Comparison of ENCODE assay signal across 8 cellular contexts in genomic region chr18:54717673-54718435, GRCh38.
A peak's percentile ranks its signal among the peaks of the same experiment; 100 is the strongest.
DNase-seq lines count a peak whose midpoint lies in the region; ATAC-seq and TF ChIP-seq lines count a peak whose summit lies in the region.

No MANE protein-coding gene starts in this region.

- DNase-seq in GM12865 (ENCODE audit: low read depth) (peak; percentile 48), M059J (ENCODE audit: low read depth) (peak; percentile 45), germinal center (ENCODE audit: low spot score) (peak; percentile 6), breast epithelium (ENCODE audit: low spot score in 2 of 2) (no peak), dedifferentiated amniotic fluid mesenchymal stem cell (ENCODE audit: extremely low spot score) (no peak)
- peak in 2 of 3 experiments; percentile 4 to 8 for DNase-seq in activated CD8-positive, alpha-beta memory T cell treated with anti-CD3 and anti-CD28 coated beads for 48 hours (ENCODE audit: low read depth in 2 of 3, low spot score in 2 of 3)
- peak; percentile 23 for DNase-seq in stimulated activated CD4-positive, alpha-beta T cell treated with anti-CD3 and anti-CD28 coated beads, Interleukin-4, amount 100 ng/mL, for 4 hours

- H3K4me3 ChIP-seq in GM12865 (ENCODE audit: low read depth, low read length) (no peak overlapping the region), breast epithelium (no peak overlapping the region)

- H3K27ac ChIP-seq in breast epithelium, result no peak overlapping the region

- no peak for TF ChIP-seq POLR2A in breast epithelium (IDR thresholded peaks at IDR 0.05)

- H3K27me3 ChIP-seq in breast epithelium, result no peaks in the 10 kb centered on the region

- no peaks in the 10 kb centered on the region for H3K36me3 ChIP-seq in breast epithelium

- H3K4me1 ChIP-seq in breast epithelium, result no peaks in the 10 kb centered on the region

- intact Hi-C loops in breast epithelium (cut with DNase I; ENCODE audit: low total_unique reads), result no loop called here

- ATAC-seq in GM21576 (IDR thresholded peaks at IDR 0.05; ENCODE audit: unreplicated experiment), result peak; percentile 88

- no peaks in the 10 kb centered on the region for H3K9me3 ChIP-seq in breast epithelium

- TF ChIP-seq CTCF in GM12865 (IDR thresholded peaks at IDR 0.05; ENCODE audit: insufficient read depth, low read depth, low read length, missing control alignments), result no peak
- no peak for TF ChIP-seq CTCF in breast epithelium (IDR thresholded peaks at IDR 0.05)

Comparison
In these comparisons a context has a peak if more than half of its experiments do, and no peak if none do; other contexts are left out.
1. DNase-seq: peak in GM12865 (single experiment), M059J (single experiment), activated CD8-positive, alpha-beta memory T cell treated with anti-CD3 and anti-CD28 coated beads for 48 hours (2 of 3), germinal center (single experiment) and stimulated activated CD4-positive, alpha-beta T cell treated with anti-CD3 and anti-CD28 coated beads, Interleukin-4, amount 100 ng/mL, for 4 hours (2 of 2); none in breast epithelium (0 of 2) and dedifferentiated amniotic fluid mesenchymal stem cell (single experiment).